1 cellular context compared by ENCODE assay signal in the genomic region with DNA sequence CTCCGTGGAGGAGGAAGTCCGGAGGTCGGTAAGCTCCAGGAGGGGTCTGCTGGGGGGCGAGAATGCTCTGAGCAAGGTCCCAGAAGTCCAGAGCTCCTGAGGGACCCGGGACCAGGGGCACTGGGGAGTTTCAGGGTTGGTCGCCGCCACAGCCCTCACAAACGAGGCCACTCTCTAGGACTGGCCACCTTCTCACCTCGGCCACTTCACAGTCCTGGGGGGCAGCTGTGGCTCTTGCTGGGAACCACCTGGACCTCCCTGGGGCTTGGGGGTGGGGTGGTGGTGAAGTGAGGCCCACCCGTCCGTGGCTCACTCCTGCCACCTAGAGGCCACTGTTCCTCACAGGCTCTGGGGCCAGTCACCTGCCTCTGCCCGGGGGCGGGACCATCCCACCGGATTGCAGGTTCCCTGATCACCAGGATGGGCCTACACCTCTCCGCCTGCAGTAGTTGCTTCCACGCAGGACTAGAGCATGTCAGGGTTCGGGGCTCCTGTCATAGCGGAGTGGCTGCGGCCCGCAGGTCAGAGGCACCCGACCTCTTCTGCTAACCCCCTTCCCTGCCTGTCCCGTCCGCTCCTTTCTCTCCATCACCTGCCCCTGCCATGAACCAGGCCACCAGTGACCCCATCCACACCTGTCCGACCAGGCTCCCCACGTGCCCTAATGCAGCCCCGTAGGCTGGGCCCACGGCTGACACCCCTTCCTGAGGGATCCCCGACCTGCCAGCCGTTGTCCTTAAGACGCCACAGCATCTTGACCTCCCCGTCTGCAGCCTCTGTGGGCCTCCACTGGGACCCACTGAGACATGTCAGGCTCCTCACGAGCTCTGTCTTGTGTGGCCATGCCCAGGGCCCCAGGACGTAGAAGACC.
TF ChIP-seq lines count a peak whose summit lies in the region.

No MANE protein-coding gene starts in this region.

TF ChIP-seq in K562, 482 proteins besides CTCF, POLR2A, EP300 and RAD21 (continued from another document and continues in another):
- TF ChIP-seq, protein P1, sequence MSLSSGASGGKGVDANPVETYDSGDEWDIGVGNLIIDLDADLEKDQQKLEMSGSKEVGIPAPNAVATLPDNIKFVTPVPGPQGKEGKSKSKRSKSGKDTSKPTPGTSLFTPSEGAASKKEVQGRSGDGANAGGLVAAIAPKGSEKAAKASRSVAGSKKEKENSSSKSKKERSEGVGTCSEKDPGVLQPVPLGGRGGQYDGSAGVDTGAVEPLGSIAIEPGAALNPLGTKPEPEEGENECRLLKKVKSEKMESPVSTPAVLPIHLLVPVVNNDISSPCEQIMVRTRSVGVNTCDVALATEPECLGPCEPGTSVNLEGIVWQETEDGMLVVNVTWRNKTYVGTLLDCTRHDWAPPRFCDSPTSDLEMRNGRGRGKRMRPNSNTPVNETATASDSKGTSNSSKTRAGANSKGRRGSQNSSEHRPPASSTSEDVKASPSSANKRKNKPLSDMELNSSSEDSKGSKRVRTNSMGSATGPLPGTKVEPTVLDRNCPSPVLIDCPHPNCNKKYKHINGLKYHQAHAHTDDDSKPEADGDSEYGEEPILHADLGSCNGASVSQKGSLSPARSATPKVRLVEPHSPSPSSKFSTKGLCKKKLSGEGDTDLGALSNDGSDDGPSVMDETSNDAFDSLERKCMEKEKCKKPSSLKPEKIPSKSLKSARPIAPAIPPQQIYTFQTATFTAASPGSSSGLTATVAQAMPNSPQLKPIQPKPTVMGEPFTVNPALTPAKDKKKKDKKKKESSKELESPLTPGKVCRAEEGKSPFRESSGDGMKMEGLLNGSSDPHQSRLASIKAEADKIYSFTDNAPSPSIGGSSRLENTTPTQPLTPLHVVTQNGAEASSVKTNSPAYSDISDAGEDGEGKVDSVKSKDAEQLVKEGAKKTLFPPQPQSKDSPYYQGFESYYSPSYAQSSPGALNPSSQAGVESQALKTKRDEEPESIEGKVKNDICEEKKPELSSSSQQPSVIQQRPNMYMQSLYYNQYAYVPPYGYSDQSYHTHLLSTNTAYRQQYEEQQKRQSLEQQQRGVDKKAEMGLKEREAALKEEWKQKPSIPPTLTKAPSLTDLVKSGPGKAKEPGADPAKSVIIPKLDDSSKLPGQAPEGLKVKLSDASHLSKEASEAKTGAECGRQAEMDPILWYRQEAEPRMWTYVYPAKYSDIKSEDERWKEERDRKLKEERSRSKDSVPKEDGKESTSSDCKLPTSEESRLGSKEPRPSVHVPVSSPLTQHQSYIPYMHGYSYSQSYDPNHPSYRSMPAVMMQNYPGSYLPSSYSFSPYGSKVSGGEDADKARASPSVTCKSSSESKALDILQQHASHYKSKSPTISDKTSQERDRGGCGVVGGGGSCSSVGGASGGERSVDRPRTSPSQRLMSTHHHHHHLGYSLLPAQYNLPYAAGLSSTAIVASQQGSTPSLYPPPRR (CRISPR knock-in tag; IDR thresholded peaks at IDR 0.05; ENCODE audit: borderline replicate concordance): no peak
- TF ChIP-seq, protein P2, sequence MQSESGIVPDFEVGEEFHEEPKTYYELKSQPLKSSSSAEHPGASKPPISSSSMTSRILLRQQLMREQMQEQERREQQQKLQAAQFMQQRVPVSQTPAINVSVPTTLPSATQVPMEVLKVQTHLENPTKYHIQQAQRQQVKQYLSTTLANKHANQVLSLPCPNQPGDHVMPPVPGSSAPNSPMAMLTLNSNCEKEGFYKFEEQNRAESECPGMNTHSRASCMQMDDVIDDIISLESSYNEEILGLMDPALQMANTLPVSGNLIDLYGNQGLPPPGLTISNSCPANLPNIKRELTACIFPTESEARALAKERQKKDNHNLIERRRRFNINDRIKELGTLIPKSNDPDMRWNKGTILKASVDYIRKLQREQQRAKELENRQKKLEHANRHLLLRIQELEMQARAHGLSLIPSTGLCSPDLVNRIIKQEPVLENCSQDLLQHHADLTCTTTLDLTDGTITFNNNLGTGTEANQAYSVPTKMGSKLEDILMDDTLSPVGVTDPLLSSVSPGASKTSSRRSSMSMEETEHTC (IDR thresholded peaks at IDR 0.05): peak; percentile 58; the same call in 1 of the 2 replicates
- TF ChIP-seq SREBF2 (CRISPR knock-in tag; IDR thresholded peaks at IDR 0.05) (no peak), RB1 (IDR thresholded peaks at IDR 0.05; ENCODE audit: low read depth) (peak; percentile 55), PHF21A (IDR thresholded peaks at IDR 0.05; ENCODE audit: borderline replicate concordance, low read depth) (no peak), ADNP (tag; IDR thresholded peaks at IDR 0.05) (no peak), ZNF354B (CRISPR knock-in tag; IDR thresholded peaks at IDR 0.05) (no peak), DDX20 (tag; IDR thresholded peaks at IDR 0.05; ENCODE audit: low read depth) (no peak), ZNF121 (CRISPR knock-in tag; conservative IDR thresholded peaks at IDR 0.05) (0 out of 2 replicates have a peak, but pooled peaks have one; percentile 14), MAZ (CRISPR knock-in tag; conservative IDR thresholded peaks at IDR 0.05 in 1 of 2, IDR thresholded peaks at IDR 0.05 in 1 of 2) (peak in 1 of 2 experiments; percentile 78; a peak in 2 of 4 replicates), KLF1 (tag; IDR thresholded peaks at IDR 0.05) (no peak), ZNF696 (CRISPR knock-in tag; conservative IDR thresholded peaks at IDR 0.05) (no peak), TOE1 (IDR thresholded peaks at IDR 0.05; ENCODE audit: borderline replicate concordance) (no peak), TOE1 (CRISPR knock-in tag; IDR thresholded peaks at IDR 0.05; ENCODE audit: borderline replicate concordance, low read depth) (no peak), PRMT5 (CRISPR knock-in tag; IDR thresholded peaks at IDR 0.05) (no peak), SP1 (CRISPR knock-in tag; IDR thresholded peaks at IDR 0.05) (peak; percentile 53; the same call in 1 of the 2 replicates), KDM4B (IDR thresholded peaks at IDR 0.05; ENCODE audit: borderline replicate concordance in 2 of 2, low read depth in 1 of 2) (no peak), HCFC1 (IDR thresholded peaks at IDR 0.05; ENCODE audit: low read depth, low read length) (no peak), LCOR (CRISPR knock-in tag; IDR thresholded peaks at IDR 0.05) (no peak), CREM (IDR thresholded peaks at IDR 0.05; ENCODE audit: low read depth) (peak; percentile 68), MCM7 (IDR thresholded peaks at IDR 0.05) (no peak), ZNF143 (CRISPR knock-in tag; IDR thresholded peaks at IDR 0.05) (no peak), SMARCA5 (IDR thresholded peaks at IDR 0.05) (no peak), CXXC5 (CRISPR knock-in tag; IDR thresholded peaks at IDR 0.05) (no peak), NRF1 (conservative IDR thresholded peaks at IDR 0.05 in 1 of 2, IDR thresholded peaks at IDR 0.05 in 1 of 2) (no peak), STAG1 (CRISPR knock-in tag; IDR thresholded peaks at IDR 0.05; ENCODE audit: borderline replicate concordance) (peak; percentile 74), PHB (CRISPR knock-in tag; IDR thresholded peaks at IDR 0.05) (no peak), PCBP2 (IDR thresholded peaks at IDR 0.05; ENCODE audit: low read depth, low read length, poor library complexity, severe bottlenecking) (no peak), ZBTB7A (IDR thresholded peaks at IDR 0.05; ENCODE audit: borderline replicate concordance, control insufficient read depth, low read depth, low read length) (peak; percentile 77; the same call in 1 of the 2 replicates), ZNF57 (CRISPR knock-in tag; IDR thresholded peaks at IDR 0.05) (no peak), STAT5A (IDR thresholded peaks at IDR 0.05; ENCODE audit: borderline replicate concordance, low read length) (no peak), ZFX (CRISPR knock-in tag; IDR thresholded peaks at IDR 0.05) (peak; percentile 54), NEUROD1 (IDR thresholded peaks at IDR 0.05; ENCODE audit: borderline replicate concordance, low read depth, low read length, partially characterized antibody) (no peak)
- TF ChIP-seq, protein P3, sequence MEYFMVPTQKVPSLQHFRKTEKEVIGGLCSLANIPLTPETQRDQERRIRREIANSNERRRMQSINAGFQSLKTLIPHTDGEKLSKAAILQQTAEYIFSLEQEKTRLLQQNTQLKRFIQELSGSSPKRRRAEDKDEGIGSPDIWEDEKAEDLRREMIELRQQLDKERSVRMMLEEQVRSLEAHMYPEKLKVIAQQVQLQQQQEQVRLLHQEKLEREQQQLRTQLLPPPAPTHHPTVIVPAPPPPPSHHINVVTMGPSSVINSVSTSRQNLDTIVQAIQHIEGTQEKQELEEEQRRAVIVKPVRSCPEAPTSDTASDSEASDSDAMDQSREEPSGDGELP (CRISPR knock-in tag; IDR thresholded peaks at IDR 0.05; ENCODE audit: borderline replicate concordance): peak; percentile 61; the same call in 1 of the 2 replicates
- TF ChIP-seq, protein P4, sequence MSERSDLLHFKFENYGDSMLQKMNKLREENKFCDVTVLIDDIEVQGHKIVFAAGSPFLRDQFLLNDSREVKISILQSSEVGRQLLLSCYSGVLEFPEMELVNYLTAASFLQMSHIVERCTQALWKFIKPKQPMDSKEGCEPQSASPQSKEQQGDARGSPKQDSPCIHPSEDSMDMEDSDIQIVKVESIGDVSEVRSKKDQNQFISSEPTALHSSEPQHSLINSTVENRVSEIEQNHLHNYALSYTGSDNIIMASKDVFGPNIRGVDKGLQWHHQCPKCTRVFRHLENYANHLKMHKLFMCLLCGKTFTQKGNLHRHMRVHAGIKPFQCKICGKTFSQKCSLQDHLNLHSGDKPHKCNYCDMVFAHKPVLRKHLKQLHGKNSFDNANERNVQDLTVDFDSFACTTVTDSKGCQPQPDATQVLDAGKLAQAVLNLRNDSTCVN (CRISPR knock-in tag; IDR thresholded peaks at IDR 0.05): no peak
- TF ChIP-seq, protein P5, sequence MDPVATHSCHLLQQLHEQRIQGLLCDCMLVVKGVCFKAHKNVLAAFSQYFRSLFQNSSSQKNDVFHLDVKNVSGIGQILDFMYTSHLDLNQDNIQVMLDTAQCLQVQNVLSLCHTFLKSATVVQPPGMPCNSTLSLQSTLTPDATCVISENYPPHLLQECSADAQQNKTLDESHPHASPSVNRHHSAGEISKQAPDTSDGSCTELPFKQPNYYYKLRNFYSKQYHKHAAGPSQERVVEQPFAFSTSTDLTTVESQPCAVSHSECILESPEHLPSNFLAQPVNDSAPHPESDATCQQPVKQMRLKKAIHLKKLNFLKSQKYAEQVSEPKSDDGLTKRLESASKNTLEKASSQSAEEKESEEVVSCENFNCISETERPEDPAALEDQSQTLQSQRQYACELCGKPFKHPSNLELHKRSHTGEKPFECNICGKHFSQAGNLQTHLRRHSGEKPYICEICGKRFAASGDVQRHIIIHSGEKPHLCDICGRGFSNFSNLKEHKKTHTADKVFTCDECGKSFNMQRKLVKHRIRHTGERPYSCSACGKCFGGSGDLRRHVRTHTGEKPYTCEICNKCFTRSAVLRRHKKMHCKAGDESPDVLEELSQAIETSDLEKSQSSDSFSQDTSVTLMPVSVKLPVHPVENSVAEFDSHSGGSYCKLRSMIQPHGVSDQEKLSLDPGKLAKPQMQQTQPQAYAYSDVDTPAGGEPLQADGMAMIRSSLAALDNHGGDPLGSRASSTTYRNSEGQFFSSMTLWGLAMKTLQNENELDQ (CRISPR knock-in tag; IDR thresholded peaks at IDR 0.05; ENCODE audit: borderline replicate concordance): no peak
- TF ChIP-seq, protein P6, sequence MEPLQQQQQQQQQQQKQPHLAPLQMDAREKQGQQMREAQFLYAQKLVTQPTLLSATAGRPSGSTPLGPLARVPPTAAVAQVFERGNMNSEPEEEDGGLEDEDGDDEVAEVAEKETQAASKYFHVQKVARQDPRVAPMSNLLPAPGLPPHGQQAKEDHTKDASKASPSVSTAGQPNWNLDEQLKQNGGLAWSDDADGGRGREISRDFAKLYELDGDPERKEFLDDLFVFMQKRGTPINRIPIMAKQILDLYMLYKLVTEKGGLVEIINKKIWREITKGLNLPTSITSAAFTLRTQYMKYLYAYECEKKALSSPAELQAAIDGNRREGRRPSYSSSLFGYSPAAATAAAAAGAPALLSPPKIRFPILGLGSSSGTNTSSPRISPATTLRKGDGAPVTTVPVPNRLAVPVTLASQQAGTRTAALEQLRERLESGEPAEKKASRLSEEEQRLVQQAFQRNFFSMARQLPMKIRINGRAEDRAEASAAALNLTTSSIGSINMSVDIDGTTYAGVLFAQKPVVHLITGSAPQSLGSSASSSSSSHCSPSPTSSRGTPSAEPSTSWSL (CRISPR knock-in tag; IDR thresholded peaks at IDR 0.05; ENCODE audit: borderline replicate concordance): no peak
- TF ChIP-seq, protein P7, sequence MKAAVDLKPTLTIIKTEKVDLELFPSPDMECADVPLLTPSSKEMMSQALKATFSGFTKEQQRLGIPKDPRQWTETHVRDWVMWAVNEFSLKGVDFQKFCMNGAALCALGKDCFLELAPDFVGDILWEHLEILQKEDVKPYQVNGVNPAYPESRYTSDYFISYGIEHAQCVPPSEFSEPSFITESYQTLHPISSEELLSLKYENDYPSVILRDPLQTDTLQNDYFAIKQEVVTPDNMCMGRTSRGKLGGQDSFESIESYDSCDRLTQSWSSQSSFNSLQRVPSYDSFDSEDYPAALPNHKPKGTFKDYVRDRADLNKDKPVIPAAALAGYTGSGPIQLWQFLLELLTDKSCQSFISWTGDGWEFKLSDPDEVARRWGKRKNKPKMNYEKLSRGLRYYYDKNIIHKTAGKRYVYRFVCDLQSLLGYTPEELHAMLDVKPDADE (conservative IDR thresholded peaks at IDR 0.05; ENCODE audit: control insufficient read depth, low read depth, low read length): no peak
- TF ChIP-seq, protein P8, sequence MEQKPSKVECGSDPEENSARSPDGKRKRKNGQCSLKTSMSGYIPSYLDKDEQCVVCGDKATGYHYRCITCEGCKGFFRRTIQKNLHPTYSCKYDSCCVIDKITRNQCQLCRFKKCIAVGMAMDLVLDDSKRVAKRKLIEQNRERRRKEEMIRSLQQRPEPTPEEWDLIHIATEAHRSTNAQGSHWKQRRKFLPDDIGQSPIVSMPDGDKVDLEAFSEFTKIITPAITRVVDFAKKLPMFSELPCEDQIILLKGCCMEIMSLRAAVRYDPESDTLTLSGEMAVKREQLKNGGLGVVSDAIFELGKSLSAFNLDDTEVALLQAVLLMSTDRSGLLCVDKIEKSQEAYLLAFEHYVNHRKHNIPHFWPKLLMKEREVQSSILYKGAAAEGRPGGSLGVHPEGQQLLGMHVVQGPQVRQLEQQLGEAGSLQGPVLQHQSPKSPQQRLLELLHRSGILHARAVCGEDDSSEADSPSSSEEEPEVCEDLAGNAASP (IDR thresholded peaks at IDR 0.05): no peak
- TF ChIP-seq, protein P9, sequence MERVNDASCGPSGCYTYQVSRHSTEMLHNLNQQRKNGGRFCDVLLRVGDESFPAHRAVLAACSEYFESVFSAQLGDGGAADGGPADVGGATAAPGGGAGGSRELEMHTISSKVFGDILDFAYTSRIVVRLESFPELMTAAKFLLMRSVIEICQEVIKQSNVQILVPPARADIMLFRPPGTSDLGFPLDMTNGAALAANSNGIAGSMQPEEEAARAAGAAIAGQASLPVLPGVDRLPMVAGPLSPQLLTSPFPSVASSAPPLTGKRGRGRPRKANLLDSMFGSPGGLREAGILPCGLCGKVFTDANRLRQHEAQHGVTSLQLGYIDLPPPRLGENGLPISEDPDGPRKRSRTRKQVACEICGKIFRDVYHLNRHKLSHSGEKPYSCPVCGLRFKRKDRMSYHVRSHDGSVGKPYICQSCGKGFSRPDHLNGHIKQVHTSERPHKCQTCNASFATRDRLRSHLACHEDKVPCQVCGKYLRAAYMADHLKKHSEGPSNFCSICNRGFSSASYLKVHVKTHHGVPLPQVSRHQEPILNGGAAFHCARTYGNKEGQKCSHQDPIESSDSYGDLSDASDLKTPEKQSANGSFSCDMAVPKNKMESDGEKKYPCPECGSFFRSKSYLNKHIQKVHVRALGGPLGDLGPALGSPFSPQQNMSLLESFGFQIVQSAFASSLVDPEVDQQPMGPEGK (CRISPR knock-in tag; IDR thresholded peaks at IDR 0.05; ENCODE audit: borderline replicate concordance): no peak
